ENCODE assay signal across 1 cellular context in the genomic region with DNA sequence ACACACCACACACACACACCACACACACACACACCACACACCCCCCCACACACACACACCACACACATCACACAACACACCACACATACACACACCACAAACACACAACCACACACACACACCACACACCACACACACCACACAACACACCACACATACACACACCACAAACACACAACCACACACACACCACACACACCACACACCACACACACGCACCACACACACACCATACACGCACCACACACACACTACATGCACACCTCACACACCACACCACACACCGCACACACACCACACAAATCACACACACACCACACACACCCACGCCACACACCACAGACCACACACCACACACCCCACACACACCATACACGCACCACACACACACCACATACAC.
TF ChIP-seq lines count a peak whose summit lies in the region.

No MANE protein-coding gene starts in this region.

TF ChIP-seq in IMR-90, 13 proteins besides CTCF, POLR2A, EP300 and RAD21:
- TF ChIP-seq MXI1 (IDR thresholded peaks at IDR 0.05; ENCODE audit: borderline replicate concordance, low read depth, low read length) (no peak), NFE2L2 (IDR thresholded peaks at IDR 0.05; ENCODE audit: low read depth, low read length) (no peak), MAZ (IDR thresholded peaks at IDR 0.05; ENCODE audit: borderline replicate concordance, low read depth, low read length) (no peak), CHD1 (IDR thresholded peaks at IDR 0.05; ENCODE audit: low read depth, low read length) (no peak), RCOR1 (IDR thresholded peaks at IDR 0.05; ENCODE audit: insufficient replicate concordance, low read length) (no peak), MAFK (IDR thresholded peaks at IDR 0.05; ENCODE audit: low read depth, low read length) (no peak), CEBPB (IDR thresholded peaks at IDR 0.05; ENCODE audit: low read depth, low read length) (no peak), BHLHE40 (IDR thresholded peaks at IDR 0.05; ENCODE audit: low read depth, low read length) (no peak), RFX5 (IDR thresholded peaks at IDR 0.05; ENCODE audit: low read depth, low read length) (no peak)
- TF ChIP-seq, protein P1, sequence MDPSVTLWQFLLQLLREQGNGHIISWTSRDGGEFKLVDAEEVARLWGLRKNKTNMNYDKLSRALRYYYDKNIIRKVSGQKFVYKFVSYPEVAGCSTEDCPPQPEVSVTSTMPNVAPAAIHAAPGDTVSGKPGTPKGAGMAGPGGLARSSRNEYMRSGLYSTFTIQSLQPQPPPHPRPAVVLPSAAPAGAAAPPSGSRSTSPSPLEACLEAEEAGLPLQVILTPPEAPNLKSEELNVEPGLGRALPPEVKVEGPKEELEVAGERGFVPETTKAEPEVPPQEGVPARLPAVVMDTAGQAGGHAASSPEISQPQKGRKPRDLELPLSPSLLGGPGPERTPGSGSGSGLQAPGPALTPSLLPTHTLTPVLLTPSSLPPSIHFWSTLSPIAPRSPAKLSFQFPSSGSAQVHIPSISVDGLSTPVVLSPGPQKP (IDR thresholded peaks at IDR 0.05; ENCODE audit: borderline replicate concordance, low read depth, low read length): no peak
- TF ChIP-seq, protein P2, sequence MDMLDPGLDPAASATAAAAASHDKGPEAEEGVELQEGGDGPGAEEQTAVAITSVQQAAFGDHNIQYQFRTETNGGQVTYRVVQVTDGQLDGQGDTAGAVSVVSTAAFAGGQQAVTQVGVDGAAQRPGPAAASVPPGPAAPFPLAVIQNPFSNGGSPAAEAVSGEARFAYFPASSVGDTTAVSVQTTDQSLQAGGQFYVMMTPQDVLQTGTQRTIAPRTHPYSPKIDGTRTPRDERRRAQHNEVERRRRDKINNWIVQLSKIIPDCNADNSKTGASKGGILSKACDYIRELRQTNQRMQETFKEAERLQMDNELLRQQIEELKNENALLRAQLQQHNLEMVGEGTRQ (IDR thresholded peaks at IDR 0.05; ENCODE audit: low read depth, low read length): no peak
